ENCODE assay signal across 19 cellular contexts in genomic region chr7:118573065-118573464, GRCh38.
DNase-seq lines count a peak whose midpoint lies in the region; ATAC-seq, FAIRE-seq and TF ChIP-seq lines count a peak whose summit lies in the region.
"Had no signal": no experiment of that assay in that cellular context is flagged by ENCODE, and none has a peak within 500 bp of the region (broad histone marks: within the 10 kb centered on the region; RNA-seq: fewer than 3 reads in every experiment).

No MANE protein-coding gene starts in this region.

- ATAC-seq in aorta (ENCODE audit: low FRiP score): no peak

- H3K4me1 ChIP-seq in astrocyte (ENCODE audit: insufficient read depth, low read length) (no peaks in the 10 kb centered on the region), aorta (ENCODE audit: control insufficient read depth in 1 of 2, insufficient read depth in 2 of 2, low read length in 2 of 2) (peaks cover 0 to 3% of the 10 kb centered on the region in 2 donors)
- H3K4me1 ChIP-seq: SJSA1 had no signal

- no peak overlapping the region for H3K4me3 Mint-ChIP-seq in astrocyte (ENCODE audit: unreplicated experiment)
- no peak overlapping the region for H3K4me3 Mint-ChIP-seq in activated CD4-positive, alpha-beta memory T cell treated with anti-CD3 and anti-CD28 coated beads for 36 hours
- H3K4me3 Mint-ChIP-seq: IgD-negative memory B cell, memory B cell had no signal

- TF ChIP-seq CTCF in astrocyte (IDR thresholded peaks at IDR 0.05; ENCODE audit: insufficient read depth, low read depth, low read length): no peak

- H3K27me3 Mint-ChIP-seq in astrocyte (ENCODE audit: low read depth, unreplicated experiment): no peaks in the 10 kb centered on the region
- no peaks in the 10 kb centered on the region for H3K27me3 Mint-ChIP-seq in activated CD4-positive, alpha-beta memory T cell treated with anti-CD3 and anti-CD28 coated beads for 36 hours
- H3K27me3 Mint-ChIP-seq: IgD-negative memory B cell, memory B cell had no signal

- DNase-seq in D341Med (ENCODE audit: low spot score): peak; percentile 64
- DNase-seq in NCI-H2171 (lab: John Stamatoyannopoulos, UW): peak; percentile 87
- DNase-seq in astrocyte (ENCODE audit: low read depth): peak; percentile 1
- peak; percentile 6 for DNase-seq in inferior parietal cortex (ENCODE audit: extremely low spot score)
- no peak for DNase-seq in activated CD4-positive, alpha-beta memory T cell treated with anti-CD3 and anti-CD28 coated beads for 36 hours
- no peak for DNase-seq in HuH-7.5 (ENCODE audit: low spot score)
- DNase-seq in posterior vena cava (ENCODE audit: low spot score): no peak
- DNase-seq in aorta: no peak
- DNase-seq: activated CD8-positive, alpha-beta memory T cell treated with anti-CD3 and anti-CD28 coated beads, Interleukin-2, amount 50 U/mL, for 48 hours; DMS79 treated with DMSO at 0.1 percent for 48 hours; HCEC 1CT; NCI-H1930; ovary; stimulated activated CD4-positive, alpha-beta T cell treated with anti-CD3 and anti-CD28 coated beads, Interleukin-1b, Interleukin-23, amount 100 ng/mL, for 48 hours had no signal

- H3K9me3 Mint-ChIP-seq in astrocyte (ENCODE audit: unreplicated experiment): no peaks in the 10 kb centered on the region
- H3K9me3 Mint-ChIP-seq in activated CD4-positive, alpha-beta memory T cell treated with anti-CD3 and anti-CD28 coated beads for 36 hours: peaks cover 3% of the 10 kb centered on the region

- POLR2A ChIA-PET in activated CD4-positive, alpha-beta memory T cell treated with anti-CD3 and anti-CD28 coated beads for 36 hours (lab: Charles Lee): no interaction called here

- intact Hi-C loops in activated CD4-positive, alpha-beta memory T cell treated with anti-CD3 and anti-CD28 coated beads for 36 hours (cut with micrococcal nuclease): no loop called here
- intact Hi-C loops in posterior vena cava (cut with DNase I) (no loop called here), aorta (cut with DNase I) (no loop called here)

- H3K27me3 ChIP-seq in astrocyte (ENCODE audit: insufficient read depth, low read length) (no peaks in the 10 kb centered on the region), aorta (ENCODE audit: control insufficient read depth in 1 of 2, insufficient read depth in 2 of 2, low read length in 1 of 2) (no peaks in the 10 kb centered on the region)
- H3K27me3 ChIP-seq: hepatocyte, ovary, SJSA1 had no signal

- no peaks in the 10 kb centered on the region for H3K79me2 ChIP-seq in astrocyte (ENCODE audit: insufficient read depth, low read length)
- H3K79me2 ChIP-seq: hepatocyte had no signal

- H2AFZ ChIP-seq in astrocyte (ENCODE audit: low read depth, low read length): no peak overlapping the region
- H2AFZ ChIP-seq: hepatocyte had no signal

- CTCF ChIA-PET in activated CD4-positive, alpha-beta memory T cell treated with anti-CD3 and anti-CD28 coated beads for 36 hours (lab: Charles Lee): no interaction called here

- no peaks in the 10 kb centered on the region for H3K9me3 ChIP-seq in astrocyte (ENCODE audit: insufficient read depth, low read depth, low read length)
- no peaks in the 10 kb centered on the region for H3K9me3 ChIP-seq in aorta (ENCODE audit: control insufficient read depth, low read length)
- H3K9me3 ChIP-seq: ovary, SJSA1 had no signal

- no peaks in the 10 kb centered on the region for H3K36me3 ChIP-seq in astrocyte (ENCODE audit: insufficient read depth, low read length)
- H3K36me3 ChIP-seq in aorta (ENCODE audit: control insufficient read depth in 1 of 2, insufficient read depth in 2 of 2, low read length in 1 of 2): no peaks in the 10 kb centered on the region
- H3K36me3 ChIP-seq: ovary, SJSA1 had no signal

- WGBS in aorta, 2 donors: 8 to 14% methylated on average over 5 of the region's 5 CpGs

- no peaks in the 10 kb centered on the region for H4K20me1 ChIP-seq in astrocyte (ENCODE audit: insufficient read depth, low read length)

- H3K4me3 ChIP-seq in astrocyte (ENCODE audit: insufficient read depth, low read depth, low read length) (no peak overlapping the region), aorta (ENCODE audit: low read length in 2 of 2) (no peak overlapping the region)
- H3K4me3 ChIP-seq: hepatocyte, ovary, SJSA1 had no signal

- no peaks in the 10 kb centered on the region for H3K36me3 Mint-ChIP-seq in astrocyte (ENCODE audit: low read depth, unreplicated experiment)
- no peaks in the 10 kb centered on the region for H3K36me3 Mint-ChIP-seq in activated CD4-positive, alpha-beta memory T cell treated with anti-CD3 and anti-CD28 coated beads for 36 hours
- H3K36me3 Mint-ChIP-seq: IgD-negative memory B cell, memory B cell had no signal

- H3K4me2 ChIP-seq in astrocyte (ENCODE audit: low read length): no peak overlapping the region
- H3K4me2 ChIP-seq: hepatocyte had no signal

- no peak for FAIRE-seq in astrocyte (lab: Jason Lieb, UNC)

- H3K27ac ChIP-seq in astrocyte (ENCODE audit: low read depth, low read length) (no peak overlapping the region), aorta (ENCODE audit: low read depth in 1 of 2, low read length in 2 of 2) (peak overlapping the region in 1 of 2 donors; percentile 51)
- H3K27ac ChIP-seq: hepatocyte, ovary, SJSA1, VCaP had no signal

- no peak overlapping the region for H3K27ac Mint-ChIP-seq in astrocyte (ENCODE audit: unreplicated experiment)
- H3K27ac Mint-ChIP-seq in activated CD4-positive, alpha-beta memory T cell treated with anti-CD3 and anti-CD28 coated beads for 36 hours: no peak overlapping the region
- H3K27ac Mint-ChIP-seq: IgD-negative memory B cell, memory B cell had no signal

- H3K4me1 Mint-ChIP-seq in astrocyte (ENCODE audit: low read depth, unreplicated experiment): no peaks in the 10 kb centered on the region
- H3K4me1 Mint-ChIP-seq in activated CD4-positive, alpha-beta memory T cell treated with anti-CD3 and anti-CD28 coated beads for 36 hours (ENCODE audit: low read depth): no peaks in the 10 kb centered on the region
- H3K4me1 Mint-ChIP-seq: IgD-negative memory B cell, memory B cell had no signal

- no peak overlapping the region for H3K9ac ChIP-seq in astrocyte (ENCODE audit: low read length)

Comparison
In these comparisons a context has a peak if more than half of its experiments do, and no peak if none do; other contexts are left out.
1. DNase-seq: peak in D341Med (single experiment), NCI-H2171 (single experiment), astrocyte (single experiment) and inferior parietal cortex (single experiment); none in activated CD4-positive, alpha-beta memory T cell treated with anti-CD3 and anti-CD28 coated beads for 36 hours (single experiment), HuH-7.5 (single experiment), posterior vena cava (single experiment) and aorta (0 of 2).